Comparison of ENCODE assay signal across 24 cellular contexts in the genomic region with DNA sequence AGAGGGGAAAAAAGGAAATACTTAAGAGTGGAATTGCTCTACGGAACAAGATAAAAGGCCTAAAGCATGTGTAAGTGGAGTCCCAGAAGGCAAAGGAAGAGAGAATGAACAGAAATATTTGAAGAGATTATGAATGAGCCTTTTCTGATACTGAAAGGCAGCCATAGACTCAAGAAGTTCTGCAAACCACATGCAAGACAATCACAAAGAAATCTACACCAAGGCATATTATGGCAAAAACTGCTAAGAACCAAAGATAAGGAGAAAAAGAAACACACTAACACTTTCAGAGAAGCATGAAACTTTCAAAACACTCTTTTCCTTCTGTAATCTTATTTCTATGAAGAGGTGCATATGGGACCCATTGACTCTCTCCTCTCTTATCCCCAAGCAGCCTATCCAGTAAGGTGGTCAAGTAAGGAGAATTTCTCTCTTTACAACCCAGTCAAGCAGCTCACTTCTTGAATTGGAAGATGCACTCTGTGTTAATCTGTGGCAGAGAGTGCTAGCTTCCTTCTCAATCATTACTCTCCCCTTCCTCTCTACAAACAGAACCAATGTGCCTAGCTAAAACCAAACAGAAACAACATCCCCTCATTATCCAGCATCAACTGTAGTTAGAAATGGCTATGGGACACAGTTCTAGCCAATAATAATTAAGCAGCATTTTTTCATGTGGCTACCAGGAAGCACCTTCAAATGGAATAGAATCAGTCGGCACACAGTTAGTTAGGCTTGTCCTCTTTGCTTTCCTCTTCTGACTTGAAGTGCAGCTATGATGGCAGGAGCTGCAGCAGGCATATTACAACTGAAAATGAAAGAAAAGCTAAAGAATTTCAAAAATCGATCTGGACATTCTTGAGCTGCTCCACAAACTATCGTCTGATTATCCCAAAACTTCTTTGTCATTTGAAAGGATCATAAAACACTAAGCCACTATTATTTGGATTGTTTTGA. TPM values are rescaled to one million over a fixed set of nuclear protein-coding genes. Genes with fewer than 3 reads are reported as not detected.
DNase-seq lines count a peak whose midpoint lies in the region; ATAC-seq and TF ChIP-seq lines count a peak whose summit lies in the region.
"Had no signal": no experiment of that assay in that cellular context is flagged by ENCODE, and none has a peak within 500 bp of the region (broad histone marks: within the 10 kb centered on the region; RNA-seq: fewer than 3 reads in every experiment).

No MANE protein-coding gene starts in this region.

- POLR2A ChIA-PET in activated CD8-positive, alpha-beta T cell treated with anti-CD3 and anti-CD28 coated beads, Interleukin-2, amount 10 ng/mL, durations not matched to agents 7 days and 5 days (lab: Charles Lee) = interaction anchor here (0.7 kb wide), 1 partner anchor 39 kb away, joined by 3 read pairs; no protein-coding TSS in a partner anchor

- H3K4me1 Mint-ChIP-seq in stimulated activated naive CD8-positive, alpha-beta T cell treated with anti-CD3 and anti-CD28 coated beads, Interleukin-15, Interleukin-2, amounts not matched to agents 100 ng/mL and 50 ng/mL, for 24 hours (ENCODE audit: low read depth) = peaks cover 18% of the 10 kb centered on the region
- H3K4me1 Mint-ChIP-seq in stimulated activated naive CD8-positive, alpha-beta T cell treated with anti-CD3 and anti-CD28 coated beads, Interleukin-15, amount 100 ng/mL, for 72 hours = peaks cover 7% of the 10 kb centered on the region
- peaks cover 22% of the 10 kb centered on the region for H3K4me1 Mint-ChIP-seq in activated CD8-positive, alpha-beta T cell treated with anti-CD3 and anti-CD28 coated beads, Interleukin-2, amount 10 ng/mL, durations not matched to agents 7 days and 5 days (ENCODE audit: low read depth)
- H3K4me1 Mint-ChIP-seq in stimulated activated effector memory CD8-positive, alpha-beta T cell treated with anti-CD3 and anti-CD28 coated beads, Interleukin-12 subunit alpha, Interleukin-12 subunit beta, amount 100 ng/mL, for 72 hours = peaks cover 27% of the 10 kb centered on the region

- TF ChIP-seq EP300 in ovary (IDR thresholded peaks at IDR 0.05) = no peak

- no peaks in the 10 kb centered on the region for H3K27me3 Mint-ChIP-seq in stimulated activated naive CD8-positive, alpha-beta T cell treated with anti-CD3 and anti-CD28 coated beads, Interleukin-15, Interleukin-2, amounts not matched to agents 100 ng/mL and 50 ng/mL, for 24 hours
- H3K27me3 Mint-ChIP-seq in stimulated activated naive CD8-positive, alpha-beta T cell treated with anti-CD3 and anti-CD28 coated beads, Interleukin-15, amount 100 ng/mL, for 72 hours = no peaks in the 10 kb centered on the region
- peaks cover 3% of the 10 kb centered on the region for H3K27me3 Mint-ChIP-seq in activated CD8-positive, alpha-beta T cell treated with anti-CD3 and anti-CD28 coated beads, Interleukin-2, amount 10 ng/mL, durations not matched to agents 7 days and 5 days (ENCODE audit: low read depth)

- no peaks in the 10 kb centered on the region for H3K4me1 ChIP-seq in ovary (ENCODE audit: insufficient read depth)
- H3K4me1 ChIP-seq: HAP-1, tibial artery had no signal

- CTCF ChIA-PET in activated CD8-positive, alpha-beta T cell treated with anti-CD3 and anti-CD28 coated beads, Interleukin-2, amount 10 ng/mL, durations not matched to agents 7 days and 5 days (lab: Charles Lee) = interaction anchor here (0.8 to 1.3 kb wide), 2 partner anchors 15 to 74 kb away, joined by 3 to 5 read pairs; no protein-coding TSS in a partner anchor

- no peaks in the 10 kb centered on the region for H3K9me3 ChIP-seq in ovary
- H3K9me3 ChIP-seq: HAP-1, tibial artery had no signal

- WGBS in ovary, 3 donors = 72 to 80% (median 73%) methylated on average over 4 of the region's 4 CpGs

- intact Hi-C loops in ovary (cut with DNase I) = no loop called here

- no peaks in the 10 kb centered on the region for H3K27me3 ChIP-seq in ovary
- H3K27me3 ChIP-seq: cardiac muscle cell, dorsolateral prefrontal cortex, tibial artery had no signal

- DNase-seq in stimulated activated naive CD8-positive, alpha-beta T cell treated with anti-CD3 and anti-CD28 coated beads, Interleukin-15, amount 100 ng/mL, for 72 hours = no peak
- DNase-seq in activated CD8-positive, alpha-beta T cell treated with anti-CD3 and anti-CD28 coated beads, Interleukin-2, amount 10 ng/mL, durations not matched to agents 7 days and 5 days = no peak
- DNase-seq in stimulated activated effector memory CD8-positive, alpha-beta T cell treated with anti-CD3 and anti-CD28 coated beads, Interleukin-12 subunit alpha, Interleukin-12 subunit beta, amount 100 ng/mL, for 72 hours (ENCODE audit: low spot score in 2 of 2) = no peak
- DNase-seq in HPDE6-E6E7 (ENCODE audit: extremely low spot score) (no peak), ovary (no peak)
- DNase-seq: amygdala; dorsolateral prefrontal cortex; erythroblast; MV-4-11; NCI-H1930; NCI-H446; stimulated activated naive CD4-positive, alpha-beta T cell; tibial artery had no signal

- no peaks in the 10 kb centered on the region for H3K9me3 Mint-ChIP-seq in stimulated activated naive CD8-positive, alpha-beta T cell treated with anti-CD3 and anti-CD28 coated beads, Interleukin-15, Interleukin-2, amounts not matched to agents 100 ng/mL and 50 ng/mL, for 24 hours
- H3K9me3 Mint-ChIP-seq in stimulated activated naive CD8-positive, alpha-beta T cell treated with anti-CD3 and anti-CD28 coated beads, Interleukin-15, amount 100 ng/mL, for 72 hours = peaks cover 4 to 5% of the 10 kb centered on the region in 2 donors
- no peaks in the 10 kb centered on the region for H3K9me3 Mint-ChIP-seq in activated CD8-positive, alpha-beta T cell treated with anti-CD3 and anti-CD28 coated beads, Interleukin-2, amount 10 ng/mL, durations not matched to agents 7 days and 5 days (ENCODE audit: insufficient read depth)
- H3K9me3 Mint-ChIP-seq in stimulated activated effector memory CD8-positive, alpha-beta T cell treated with anti-CD3 and anti-CD28 coated beads, Interleukin-12 subunit alpha, Interleukin-12 subunit beta, amount 100 ng/mL, for 72 hours = no peaks in the 10 kb centered on the region
- H3K9me3 Mint-ChIP-seq: activated T-helper 2 cell treated with anti-CD3 and anti-CD28 coated beads, Interferon-gamma antibody, Interleukin-2, Interleukin-4, amounts not matched to agents 10 μg/mL and 5 μg/mL and 100 μg/mL, durations not matched to agents 14 hours and 24 hours and 36 hours had no signal

- TF ChIP-seq CTCF in ovary (IDR thresholded peaks at IDR 0.05) = no peak

- no peaks in the 10 kb centered on the region for H3K36me3 ChIP-seq in ovary
- H3K36me3 ChIP-seq: cardiac muscle cell, HAP-1, tibial artery had no signal

- H3K27ac ChIP-seq in ovary = no peak overlapping the region
- H3K27ac ChIP-seq: cardiac muscle cell, dorsolateral prefrontal cortex, tibial artery had no signal

- H3K4me3 ChIP-seq in ovary = no peak overlapping the region
- H3K4me3 ChIP-seq: cardiac muscle cell, dorsolateral prefrontal cortex, HAP-1, tibial artery had no signal

- TF ChIP-seq POLR2A in ovary (IDR thresholded peaks at IDR 0.05) = no peak

- H3K4me3 Mint-ChIP-seq in stimulated activated naive CD8-positive, alpha-beta T cell treated with anti-CD3 and anti-CD28 coated beads, Interleukin-15, Interleukin-2, amounts not matched to agents 100 ng/mL and 50 ng/mL, for 24 hours = no peak overlapping the region
- peak overlapping the region in 1 of 2 donors; percentile 0 for H3K4me3 Mint-ChIP-seq in stimulated activated naive CD8-positive, alpha-beta T cell treated with anti-CD3 and anti-CD28 coated beads, Interleukin-15, amount 100 ng/mL, for 72 hours
- H3K4me3 Mint-ChIP-seq in activated CD8-positive, alpha-beta T cell treated with anti-CD3 and anti-CD28 coated beads, Interleukin-2, amount 10 ng/mL, durations not matched to agents 7 days and 5 days = no peak overlapping the region
- peak overlapping the region; percentile 52 for H3K4me3 Mint-ChIP-seq in stimulated activated effector memory CD8-positive, alpha-beta T cell treated with anti-CD3 and anti-CD28 coated beads, Interleukin-12 subunit alpha, Interleukin-12 subunit beta, amount 100 ng/mL, for 72 hours

- H3K36me3 Mint-ChIP-seq in stimulated activated naive CD8-positive, alpha-beta T cell treated with anti-CD3 and anti-CD28 coated beads, Interleukin-15, Interleukin-2, amounts not matched to agents 100 ng/mL and 50 ng/mL, for 24 hours (ENCODE audit: low read depth) = no peaks in the 10 kb centered on the region
- H3K36me3 Mint-ChIP-seq in activated CD8-positive, alpha-beta T cell treated with anti-CD3 and anti-CD28 coated beads, Interleukin-2, amount 10 ng/mL, durations not matched to agents 7 days and 5 days (ENCODE audit: low read depth) = no peaks in the 10 kb centered on the region
- no peaks in the 10 kb centered on the region for H3K36me3 Mint-ChIP-seq in stimulated activated effector memory CD8-positive, alpha-beta T cell treated with anti-CD3 and anti-CD28 coated beads, Interleukin-12 subunit alpha, Interleukin-12 subunit beta, amount 100 ng/mL, for 72 hours

- no peak for ATAC-seq in stimulated activated naive CD8-positive, alpha-beta T cell treated with anti-CD3 and anti-CD28 coated beads, Interleukin-15, amount 100 ng/mL, for 72 hours
- ATAC-seq in HG02588 (IDR thresholded peaks at IDR 0.05; ENCODE audit: unreplicated experiment) (peak; percentile 55), esophagus mucosa (no peak)
- ATAC-seq in activated CD8-positive, alpha-beta T cell treated with anti-CD3 and anti-CD28 coated beads, Interleukin-2, amount 10 ng/mL, durations not matched to agents 7 days and 5 days = no peak
- peak; percentile 67 for ATAC-seq in stimulated activated effector memory CD8-positive, alpha-beta T cell treated with anti-CD3 and anti-CD28 coated beads, Interleukin-12 subunit alpha, Interleukin-12 subunit beta, amount 100 ng/mL, for 72 hours
- ATAC-seq: sciatic nerve had no signal

- peak overlapping the region; percentile 13 for H3K27ac Mint-ChIP-seq in stimulated activated naive CD8-positive, alpha-beta T cell treated with anti-CD3 and anti-CD28 coated beads, Interleukin-15, Interleukin-2, amounts not matched to agents 100 ng/mL and 50 ng/mL, for 24 hours
- H3K27ac Mint-ChIP-seq in stimulated activated naive CD8-positive, alpha-beta T cell treated with anti-CD3 and anti-CD28 coated beads, Interleukin-15, amount 100 ng/mL, for 72 hours = no peak overlapping the region
- peak overlapping the region; percentile 27 for H3K27ac Mint-ChIP-seq in activated CD8-positive, alpha-beta T cell treated with anti-CD3 and anti-CD28 coated beads, Interleukin-2, amount 10 ng/mL, durations not matched to agents 7 days and 5 days
- H3K27ac Mint-ChIP-seq in stimulated activated effector memory CD8-positive, alpha-beta T cell treated with anti-CD3 and anti-CD28 coated beads, Interleukin-12 subunit alpha, Interleukin-12 subunit beta, amount 100 ng/mL, for 72 hours = peak overlapping the region; percentile 77

RNA-seq across cellular contexts. Expression of gene KRTAP19-8, which starts 25.9 kb away (rescaled TPM):
- total RNA-seq in activated CD8-positive, alpha-beta T cell treated with anti-CD3 and anti-CD28 coated beads, Interleukin-2, amount 10 ng/mL, durations not matched to agents 7 days and 5 days = not detected
- total RNA-seq in esophagus mucosa (not detected), ovary (not detected)
- polyA plus RNA-seq in ovary = not detected
- total RNA-seq: activated T-helper 2 cell treated with anti-CD3 and anti-CD28 coated beads, Interferon-gamma antibody, Interleukin-2, Interleukin-4, amounts not matched to agents 10 μg/mL and 5 μg/mL and 100 μg/mL, durations not matched to agents 14 hours and 24 hours and 36 hours; cardiac muscle cell; dorsolateral prefrontal cortex; frontal cortex; kidney epithelial cell; myocyte; osteocyte; sciatic nerve had no signal
- polyA plus RNA-seq: cardiac muscle cell had no signal

Comparison
In these comparisons a context has a peak if more than half of its experiments do, and no peak if none do; other contexts are left out.
1. H3K27ac Mint-ChIP-seq: peak in stimulated activated naive CD8-positive, alpha-beta T cell treated with anti-CD3 and anti-CD28 coated beads, Interleukin-15, Interleukin-2, amounts not matched to agents 100 ng/mL and 50 ng/mL, for 24 hours (single experiment), activated CD8-positive, alpha-beta T cell treated with anti-CD3 and anti-CD28 coated beads, Interleukin-2, amount 10 ng/mL, durations not matched to agents 7 days and 5 days (single experiment) and stimulated activated effector memory CD8-positive, alpha-beta T cell treated with anti-CD3 and anti-CD28 coated beads, Interleukin-12 subunit alpha, Interleukin-12 subunit beta, amount 100 ng/mL, for 72 hours (single experiment); none in stimulated activated naive CD8-positive, alpha-beta T cell treated with anti-CD3 and anti-CD28 coated beads, Interleukin-15, amount 100 ng/mL, for 72 hours (0 of 2).
2. ATAC-seq: peak in HG02588 (single experiment) and stimulated activated effector memory CD8-positive, alpha-beta T cell treated with anti-CD3 and anti-CD28 coated beads, Interleukin-12 subunit alpha, Interleukin-12 subunit beta, amount 100 ng/mL, for 72 hours (single experiment); none in stimulated activated naive CD8-positive, alpha-beta T cell treated with anti-CD3 and anti-CD28 coated beads, Interleukin-15, amount 100 ng/mL, for 72 hours (single experiment), activated CD8-positive, alpha-beta T cell treated with anti-CD3 and anti-CD28 coated beads, Interleukin-2, amount 10 ng/mL, durations not matched to agents 7 days and 5 days (single experiment) and esophagus mucosa (single experiment).